In the genomic region with DNA sequence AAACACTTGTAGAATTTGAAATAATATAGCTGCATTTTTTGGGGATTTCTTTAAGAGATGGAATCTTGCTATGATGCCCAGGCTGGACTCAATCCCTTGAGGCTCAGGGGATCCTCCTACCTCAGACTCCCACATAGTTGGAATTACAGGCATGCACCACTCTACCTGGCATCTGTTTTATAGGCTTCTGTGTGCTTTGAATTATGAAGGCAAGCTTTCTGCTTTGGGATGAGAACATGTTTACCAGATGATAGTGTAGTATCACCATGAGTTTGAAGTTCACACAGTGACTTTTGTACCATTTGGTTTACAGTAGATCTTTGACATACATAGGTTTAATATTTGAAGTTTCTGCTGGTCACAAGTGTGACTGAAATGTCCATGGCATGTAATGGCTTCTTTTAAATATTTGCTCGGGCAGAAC, we compare ENCODE assay signal across 1 cellular context.
TF ChIP-seq lines count a peak whose summit lies in the region.

No MANE protein-coding gene starts in this region.

TF ChIP-seq in HepG2, 621 proteins besides CTCF, POLR2A, EP300 and RAD21 (continued from another document and continues in another):
- TF ChIP-seq ZNF570 (CRISPR knock-in tag; IDR thresholded peaks at IDR 0.05; ENCODE audit: borderline replicate concordance) (no peak), CAMTA2 (CRISPR knock-in tag; IDR thresholded peaks at IDR 0.05; ENCODE audit: borderline replicate concordance) (no peak), HIVEP1 (CRISPR knock-in tag; IDR thresholded peaks at IDR 0.05) (no peak), ZNF891 (CRISPR knock-in tag; IDR thresholded peaks at IDR 0.05) (no peak), ZSCAN29 (CRISPR knock-in tag; conservative IDR thresholded peaks at IDR 0.05) (no peak), HMG20A (CRISPR knock-in tag; IDR thresholded peaks at IDR 0.05; ENCODE audit: borderline replicate concordance) (peak; percentile 79; the same call in 1 of the 2 replicates), MAFK (conservative IDR thresholded peaks at IDR 0.05 in 1 of 2, IDR thresholded peaks at IDR 0.05 in 1 of 2; ENCODE audit: low read length in 2 of 2) (no peak), ZNF180 (CRISPR knock-in tag; IDR thresholded peaks at IDR 0.05; ENCODE audit: borderline replicate concordance, low read depth) (no peak), ZNF776 (CRISPR knock-in tag; IDR thresholded peaks at IDR 0.05) (no peak), ZC3H4 (CRISPR knock-in tag; IDR thresholded peaks at IDR 0.05; ENCODE audit: borderline replicate concordance) (no peak), GMEB1 (CRISPR knock-in tag; IDR thresholded peaks at IDR 0.05; ENCODE audit: borderline replicate concordance) (no peak), SOX6 (IDR thresholded peaks at IDR 0.05) (no peak), SOX6 (CRISPR knock-in tag; IDR thresholded peaks at IDR 0.05) (peak; percentile 53; the same call in 1 of the 2 replicates), ETS1 (CRISPR knock-in tag; IDR thresholded peaks at IDR 0.05) (no peak), TEAD2 (CRISPR knock-in tag; IDR thresholded peaks at IDR 0.05) (no peak), MEIS1 (CRISPR knock-in tag; IDR thresholded peaks at IDR 0.05; ENCODE audit: borderline replicate concordance) (peak; percentile 27; the same call in 1 of the 2 replicates), NR2F1 (CRISPR knock-in tag; IDR thresholded peaks at IDR 0.05) (no peak), ZNF781 (CRISPR knock-in tag; IDR thresholded peaks at IDR 0.05; ENCODE audit: borderline replicate concordance, not compliant biosample characterization) (no peak), ZNF616 (CRISPR knock-in tag; IDR thresholded peaks at IDR 0.05; ENCODE audit: low read depth) (no peak), ZNF556 (CRISPR knock-in tag; IDR thresholded peaks at IDR 0.05; ENCODE audit: borderline replicate concordance) (no peak), GTF3A (CRISPR knock-in tag; conservative IDR thresholded peaks at IDR 0.05) (no peak), ZNF160 (CRISPR knock-in tag; IDR thresholded peaks at IDR 0.05) (no peak), SYNCRIP (IDR thresholded peaks at IDR 0.05; ENCODE audit: insufficient read depth, low read depth, low read length) (no peak), ZNF513 (CRISPR knock-in tag; conservative IDR thresholded peaks at IDR 0.05) (no peak), NCOA2 (CRISPR knock-in tag; IDR thresholded peaks at IDR 0.05) (peak; percentile 25; the same call in 1 of the 2 replicates)
- TF ChIP-seq, protein P1, sequence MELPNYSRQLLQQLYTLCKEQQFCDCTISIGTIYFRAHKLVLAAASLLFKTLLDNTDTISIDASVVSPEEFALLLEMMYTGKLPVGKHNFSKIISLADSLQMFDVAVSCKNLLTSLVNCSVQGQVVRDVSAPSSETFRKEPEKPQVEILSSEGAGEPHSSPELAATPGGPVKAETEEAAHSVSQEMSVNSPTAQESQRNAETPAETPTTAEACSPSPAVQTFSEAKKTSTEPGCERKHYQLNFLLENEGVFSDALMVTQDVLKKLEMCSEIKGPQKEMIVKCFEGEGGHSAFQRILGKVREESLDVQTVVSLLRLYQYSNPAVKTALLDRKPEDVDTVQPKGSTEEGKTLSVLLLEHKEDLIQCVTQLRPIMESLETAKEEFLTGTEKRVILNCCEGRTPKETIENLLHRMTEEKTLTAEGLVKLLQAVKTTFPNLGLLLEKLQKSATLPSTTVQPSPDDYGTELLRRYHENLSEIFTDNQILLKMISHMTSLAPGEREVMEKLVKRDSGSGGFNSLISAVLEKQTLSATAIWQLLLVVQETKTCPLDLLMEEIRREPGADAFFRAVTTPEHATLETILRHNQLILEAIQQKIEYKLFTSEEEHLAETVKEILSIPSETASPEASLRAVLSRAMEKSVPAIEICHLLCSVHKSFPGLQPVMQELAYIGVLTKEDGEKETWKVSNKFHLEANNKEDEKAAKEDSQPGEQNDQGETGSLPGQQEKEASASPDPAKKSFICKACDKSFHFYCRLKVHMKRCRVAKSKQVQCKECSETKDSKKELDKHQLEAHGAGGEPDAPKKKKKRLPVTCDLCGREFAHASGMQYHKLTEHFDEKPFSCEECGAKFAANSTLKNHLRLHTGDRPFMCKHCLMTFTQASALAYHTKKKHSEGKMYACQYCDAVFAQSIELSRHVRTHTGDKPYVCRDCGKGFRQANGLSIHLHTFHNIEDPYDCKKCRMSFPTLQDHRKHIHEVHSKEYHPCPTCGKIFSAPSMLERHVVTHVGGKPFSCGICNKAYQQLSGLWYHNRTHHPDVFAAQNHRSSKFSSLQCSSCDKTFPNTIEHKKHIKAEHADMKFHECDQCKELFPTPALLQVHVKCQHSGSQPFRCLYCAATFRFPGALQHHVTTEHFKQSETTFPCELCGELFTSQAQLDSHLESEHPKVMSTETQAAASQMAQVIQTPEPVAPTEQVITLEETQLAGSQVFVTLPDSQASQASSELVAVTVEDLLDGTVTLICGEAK (IDR thresholded peaks at IDR 0.05): no peak
- TF ChIP-seq, protein P1 (CRISPR knock-in tag; IDR thresholded peaks at IDR 0.05): no peak
- TF ChIP-seq, protein P2, sequence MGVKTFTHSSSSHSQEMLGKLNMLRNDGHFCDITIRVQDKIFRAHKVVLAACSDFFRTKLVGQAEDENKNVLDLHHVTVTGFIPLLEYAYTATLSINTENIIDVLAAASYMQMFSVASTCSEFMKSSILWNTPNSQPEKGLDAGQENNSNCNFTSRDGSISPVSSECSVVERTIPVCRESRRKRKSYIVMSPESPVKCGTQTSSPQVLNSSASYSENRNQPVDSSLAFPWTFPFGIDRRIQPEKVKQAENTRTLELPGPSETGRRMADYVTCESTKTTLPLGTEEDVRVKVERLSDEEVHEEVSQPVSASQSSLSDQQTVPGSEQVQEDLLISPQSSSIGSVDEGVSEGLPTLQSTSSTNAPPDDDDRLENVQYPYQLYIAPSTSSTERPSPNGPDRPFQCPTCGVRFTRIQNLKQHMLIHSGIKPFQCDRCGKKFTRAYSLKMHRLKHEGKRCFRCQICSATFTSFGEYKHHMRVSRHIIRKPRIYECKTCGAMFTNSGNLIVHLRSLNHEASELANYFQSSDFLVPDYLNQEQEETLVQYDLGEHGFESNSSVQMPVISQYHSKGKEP (CRISPR knock-in tag; IDR thresholded peaks at IDR 0.05): no peak
- TF ChIP-seq, protein P3, sequence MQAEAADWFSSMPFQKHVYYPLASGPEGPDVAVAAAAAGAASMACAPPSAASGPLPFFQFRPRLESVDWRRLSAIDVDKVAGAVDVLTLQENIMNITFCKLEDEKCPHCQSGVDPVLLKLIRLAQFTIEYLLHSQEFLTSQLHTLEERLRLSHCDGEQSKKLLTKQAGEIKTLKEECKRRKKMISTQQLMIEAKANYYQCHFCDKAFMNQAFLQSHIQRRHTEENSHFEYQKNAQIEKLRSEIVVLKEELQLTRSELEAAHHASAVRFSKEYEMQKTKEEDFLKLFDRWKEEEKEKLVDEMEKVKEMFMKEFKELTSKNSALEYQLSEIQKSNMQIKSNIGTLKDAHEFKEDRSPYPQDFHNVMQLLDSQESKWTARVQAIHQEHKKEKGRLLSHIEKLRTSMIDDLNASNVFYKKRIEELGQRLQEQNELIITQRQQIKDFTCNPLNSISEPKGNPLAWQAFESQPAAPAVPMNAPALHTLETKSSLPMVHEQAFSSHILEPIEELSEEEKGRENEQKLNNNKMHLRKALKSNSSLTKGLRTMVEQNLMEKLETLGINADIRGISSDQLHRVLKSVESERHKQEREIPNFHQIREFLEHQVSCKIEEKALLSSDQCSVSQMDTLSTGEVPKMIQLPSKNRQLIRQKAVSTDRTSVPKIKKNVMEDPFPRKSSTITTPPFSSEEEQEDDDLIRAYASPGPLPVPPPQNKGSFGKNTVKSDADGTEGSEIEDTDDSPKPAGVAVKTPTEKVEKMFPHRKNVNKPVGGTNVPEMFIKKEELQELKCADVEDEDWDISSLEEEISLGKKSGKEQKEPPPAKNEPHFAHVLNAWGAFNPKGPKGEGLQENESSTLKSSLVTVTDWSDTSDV (CRISPR knock-in tag; IDR thresholded peaks at IDR 0.05): no peak
- TF ChIP-seq, protein P4, sequence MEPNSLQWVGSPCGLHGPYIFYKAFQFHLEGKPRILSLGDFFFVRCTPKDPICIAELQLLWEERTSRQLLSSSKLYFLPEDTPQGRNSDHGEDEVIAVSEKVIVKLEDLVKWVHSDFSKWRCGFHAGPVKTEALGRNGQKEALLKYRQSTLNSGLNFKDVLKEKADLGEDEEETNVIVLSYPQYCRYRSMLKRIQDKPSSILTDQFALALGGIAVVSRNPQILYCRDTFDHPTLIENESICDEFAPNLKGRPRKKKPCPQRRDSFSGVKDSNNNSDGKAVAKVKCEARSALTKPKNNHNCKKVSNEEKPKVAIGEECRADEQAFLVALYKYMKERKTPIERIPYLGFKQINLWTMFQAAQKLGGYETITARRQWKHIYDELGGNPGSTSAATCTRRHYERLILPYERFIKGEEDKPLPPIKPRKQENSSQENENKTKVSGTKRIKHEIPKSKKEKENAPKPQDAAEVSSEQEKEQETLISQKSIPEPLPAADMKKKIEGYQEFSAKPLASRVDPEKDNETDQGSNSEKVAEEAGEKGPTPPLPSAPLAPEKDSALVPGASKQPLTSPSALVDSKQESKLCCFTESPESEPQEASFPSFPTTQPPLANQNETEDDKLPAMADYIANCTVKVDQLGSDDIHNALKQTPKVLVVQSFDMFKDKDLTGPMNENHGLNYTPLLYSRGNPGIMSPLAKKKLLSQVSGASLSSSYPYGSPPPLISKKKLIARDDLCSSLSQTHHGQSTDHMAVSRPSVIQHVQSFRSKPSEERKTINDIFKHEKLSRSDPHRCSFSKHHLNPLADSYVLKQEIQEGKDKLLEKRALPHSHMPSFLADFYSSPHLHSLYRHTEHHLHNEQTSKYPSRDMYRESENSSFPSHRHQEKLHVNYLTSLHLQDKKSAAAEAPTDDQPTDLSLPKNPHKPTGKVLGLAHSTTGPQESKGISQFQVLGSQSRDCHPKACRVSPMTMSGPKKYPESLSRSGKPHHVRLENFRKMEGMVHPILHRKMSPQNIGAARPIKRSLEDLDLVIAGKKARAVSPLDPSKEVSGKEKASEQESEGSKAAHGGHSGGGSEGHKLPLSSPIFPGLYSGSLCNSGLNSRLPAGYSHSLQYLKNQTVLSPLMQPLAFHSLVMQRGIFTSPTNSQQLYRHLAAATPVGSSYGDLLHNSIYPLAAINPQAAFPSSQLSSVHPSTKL (CRISPR knock-in tag; IDR thresholded peaks at IDR 0.05): peak; percentile 76
- TF ChIP-seq, protein P5, sequence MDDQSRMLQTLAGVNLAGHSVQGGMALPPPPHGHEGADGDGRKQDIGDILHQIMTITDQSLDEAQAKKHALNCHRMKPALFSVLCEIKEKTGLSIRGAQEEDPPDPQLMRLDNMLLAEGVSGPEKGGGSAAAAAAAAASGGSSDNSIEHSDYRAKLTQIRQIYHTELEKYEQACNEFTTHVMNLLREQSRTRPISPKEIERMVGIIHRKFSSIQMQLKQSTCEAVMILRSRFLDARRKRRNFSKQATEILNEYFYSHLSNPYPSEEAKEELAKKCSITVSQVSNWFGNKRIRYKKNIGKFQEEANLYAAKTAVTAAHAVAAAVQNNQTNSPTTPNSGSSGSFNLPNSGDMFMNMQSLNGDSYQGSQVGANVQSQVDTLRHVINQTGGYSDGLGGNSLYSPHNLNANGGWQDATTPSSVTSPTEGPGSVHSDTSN (CRISPR knock-in tag; IDR thresholded peaks at IDR 0.05; ENCODE audit: borderline replicate concordance): no peak
